Comparison of ENCODE assay signal across 23 cellular contexts in the genomic region with DNA sequence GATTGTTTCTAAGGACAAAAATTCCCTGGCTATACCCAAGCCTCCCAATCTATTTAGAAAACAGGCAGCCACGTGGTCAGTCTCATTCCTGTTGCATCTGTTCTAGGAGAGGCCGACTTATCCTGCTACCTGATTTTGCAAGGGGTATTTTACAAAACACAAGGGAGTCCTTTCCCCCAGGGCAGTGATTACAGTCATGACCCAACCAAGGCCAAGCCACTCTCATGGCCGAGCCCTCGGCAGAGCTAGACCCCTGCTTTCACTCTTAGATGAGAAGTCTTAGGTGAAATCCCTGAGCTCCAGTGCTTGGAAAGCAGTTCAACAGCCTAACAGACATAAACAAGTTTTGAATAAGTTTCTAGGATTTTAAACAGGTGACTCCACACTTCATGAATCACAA.
"Had no signal": no experiment of that assay in that cellular context is flagged by ENCODE, and none has a peak within 500 bp of the region (broad histone marks: within the 10 kb centered on the region; RNA-seq: fewer than 3 reads in every experiment).

No MANE protein-coding gene starts in this region.

- H3K27ac ChIP-seq: ascending aorta, brain microvascular endothelial cell, coronary artery, foreskin keratinocyte, gastrocnemius medialis, WERI-Rb-1 had no signal

- DNase-seq: activated B cell treated with CpG ODN at 0.5 μM for 24 hours; activated CD4-positive, alpha-beta T cell treated with anti-CD3 and anti-CD28 coated beads for 48 hours; activated CD4-positive, alpha-beta T cell treated with anti-CD3 and anti-CD28 coated beads, Interleukin-2, amount 50 U/mL, for 1 hour; activated CD4-positive, alpha-beta T cell treated with anti-CD3 and anti-CD28 coated beads, Interleukin-2, amount 50 U/mL, for 48 hours; activated CD8-positive, alpha-beta memory T cell treated with anti-CD3 and anti-CD28 coated beads for 24 hours; activated CD8-positive, alpha-beta T cell treated with anti-CD3 and anti-CD28 coated beads for 36 hours; activated gamma-delta T cell; activated naive CD4-positive, alpha-beta T cell; activated naive CD4-positive, alpha-beta T cell treated with anti-CD3 and anti-CD28 coated beads, Interleukin-2, amount 10 ng/mL, durations not matched to agents 7 days and 5 days; activated naive CD8-positive, alpha-beta T cell treated with anti-CD3 and anti-CD28 coated beads, Interleukin-2, amount 10 ng/mL, durations not matched to agents 7 days and 5 days; activated T-cell treated with anti-CD3 and anti-CD28 coated beads, Interleukin-2, amount 50 U/mL, for 48 hours; brain microvascular endothelial cell; dorsolateral prefrontal cortex; effector memory CD4-positive, alpha-beta T cell; endodermal cell; foreskin keratinocyte; gastrocnemius medialis; T-helper 1 cell; T-helper 17 cell; T1000; WERI-Rb-1 had no signal

- H3K4me1 ChIP-seq: foreskin keratinocyte had no signal

- H3K27me3 ChIP-seq: ascending aorta, brain microvascular endothelial cell, dorsolateral prefrontal cortex, gastrocnemius medialis had no signal

- H3K9me3 ChIP-seq: ascending aorta, gastrocnemius medialis had no signal

- H3K36me3 ChIP-seq: brain microvascular endothelial cell, gastrocnemius medialis had no signal

- H3K4me3 ChIP-seq: ascending aorta, coronary artery, dorsolateral prefrontal cortex, gastrocnemius medialis had no signal
